ENCODE assay signal across 21 cellular contexts in genomic region chr11:30459821-30460220, GRCh38.
"Had no signal": no experiment of that assay in that cellular context is flagged by ENCODE, and none has a peak within 500 bp of the region (broad histone marks: within the 10 kb centered on the region; RNA-seq: fewer than 3 reads in every experiment).

No MANE protein-coding gene starts in this region.

- ATAC-seq: effector memory CD8-positive, alpha-beta T cell; left colon; lower lobe of right lung; mucosa of descending colon; natural killer cell treated with Interleukin-12 subunit alpha and Interleukin-12 subunit beta and Interleukin-15 and Interleukin-18, amount 100 ng/mL, for 72 hours; psoas muscle; right lobe of liver; stimulated activated naive B cell treated with anti-CD40 and anti-IgM and Interleukin-4, amounts not matched to agents 10 μg/mL and 1 μg/mL and 100 μg/mL, for 72 hours; stimulated activated naive CD8-positive, alpha-beta T cell treated with anti-CD3 and anti-CD28 coated beads, Interleukin-15, amount 100 ng/mL, for 72 hours had no signal

- H3K27ac ChIP-seq: coronary artery, left ventricle myocardium inferior, lower lobe of right lung, neutrophil, psoas muscle, right lobe of liver, tibial artery had no signal

- H3K4me3 ChIP-seq: coronary artery, left ventricle myocardium inferior, lower lobe of right lung, mucosa of descending colon, psoas muscle, right lobe of liver, tibial artery had no signal

- H3K9me3 ChIP-seq: left ventricle myocardium inferior, lower lobe of right lung, mucosa of descending colon, neutrophil, psoas muscle, right lobe of liver, tibial artery had no signal

- H3K4me1 ChIP-seq: lower lobe of right lung, right lobe of liver had no signal

- H3K36me3 ChIP-seq: left ventricle myocardium inferior, lower lobe of right lung, neutrophil, right lobe of liver, tibial artery had no signal

- H3K27me3 ChIP-seq: neutrophil, right lobe of liver, tibial artery had no signal

- DNase-seq: effector memory CD8-positive, alpha-beta T cell; erythroblast; islet precursor cell; kidney glomerular epithelial cell; left colon; left ventricle myocardium inferior; lower lobe of right lung; mucosa of descending colon; naive B cell; posterior cingulate gyrus; psoas muscle; right lobe of liver; small intestine; stimulated activated CD4-positive, alpha-beta T cell treated with anti-CD3 and anti-CD28 coated beads, Interleukin-15, amount 100 ng/mL, for 24 hours; stimulated activated CD4-positive, alpha-beta T cell treated with anti-CD3 and anti-CD28 coated beads, Interleukin-2, amount 100 ng/mL, for 48 hours; stimulated activated naive B cell treated with anti-CD40 and anti-IgM and Interleukin-4, amounts not matched to agents 10 μg/mL and 1 μg/mL and 100 μg/mL, for 72 hours; stimulated activated naive CD8-positive, alpha-beta T cell treated with anti-CD3 and anti-CD28 coated beads, Interleukin-15, amount 100 ng/mL, for 72 hours; tibial artery had no signal
